ENCODE assay signal across 2 cellular contexts in the genomic region with DNA sequence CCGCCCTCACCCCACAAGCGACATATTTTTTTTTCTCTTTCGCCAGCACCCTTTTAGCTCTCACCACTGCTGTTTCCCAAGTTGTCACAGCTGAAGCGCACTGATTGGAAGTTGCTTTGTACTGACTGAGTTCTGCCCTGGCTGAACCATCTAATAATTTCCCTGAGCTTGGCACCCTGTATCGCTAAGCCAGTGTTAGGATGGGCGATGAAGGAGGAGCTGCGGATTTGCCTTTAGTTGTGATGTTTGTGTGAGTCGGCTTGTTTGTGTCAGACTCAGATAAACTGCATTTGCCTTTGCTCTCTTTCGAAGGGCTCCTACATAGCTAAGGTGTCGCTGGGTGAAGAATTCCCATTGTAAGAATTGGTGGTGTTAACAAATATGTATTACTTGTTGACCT.
TF ChIP-seq lines count a peak whose summit lies in the region.

No MANE protein-coding gene starts in this region.

TF ChIP-seq in GM23338, 12 proteins besides CTCF, POLR2A, EP300 and RAD21 (continued from another document):
- TF ChIP-seq, protein P1, sequence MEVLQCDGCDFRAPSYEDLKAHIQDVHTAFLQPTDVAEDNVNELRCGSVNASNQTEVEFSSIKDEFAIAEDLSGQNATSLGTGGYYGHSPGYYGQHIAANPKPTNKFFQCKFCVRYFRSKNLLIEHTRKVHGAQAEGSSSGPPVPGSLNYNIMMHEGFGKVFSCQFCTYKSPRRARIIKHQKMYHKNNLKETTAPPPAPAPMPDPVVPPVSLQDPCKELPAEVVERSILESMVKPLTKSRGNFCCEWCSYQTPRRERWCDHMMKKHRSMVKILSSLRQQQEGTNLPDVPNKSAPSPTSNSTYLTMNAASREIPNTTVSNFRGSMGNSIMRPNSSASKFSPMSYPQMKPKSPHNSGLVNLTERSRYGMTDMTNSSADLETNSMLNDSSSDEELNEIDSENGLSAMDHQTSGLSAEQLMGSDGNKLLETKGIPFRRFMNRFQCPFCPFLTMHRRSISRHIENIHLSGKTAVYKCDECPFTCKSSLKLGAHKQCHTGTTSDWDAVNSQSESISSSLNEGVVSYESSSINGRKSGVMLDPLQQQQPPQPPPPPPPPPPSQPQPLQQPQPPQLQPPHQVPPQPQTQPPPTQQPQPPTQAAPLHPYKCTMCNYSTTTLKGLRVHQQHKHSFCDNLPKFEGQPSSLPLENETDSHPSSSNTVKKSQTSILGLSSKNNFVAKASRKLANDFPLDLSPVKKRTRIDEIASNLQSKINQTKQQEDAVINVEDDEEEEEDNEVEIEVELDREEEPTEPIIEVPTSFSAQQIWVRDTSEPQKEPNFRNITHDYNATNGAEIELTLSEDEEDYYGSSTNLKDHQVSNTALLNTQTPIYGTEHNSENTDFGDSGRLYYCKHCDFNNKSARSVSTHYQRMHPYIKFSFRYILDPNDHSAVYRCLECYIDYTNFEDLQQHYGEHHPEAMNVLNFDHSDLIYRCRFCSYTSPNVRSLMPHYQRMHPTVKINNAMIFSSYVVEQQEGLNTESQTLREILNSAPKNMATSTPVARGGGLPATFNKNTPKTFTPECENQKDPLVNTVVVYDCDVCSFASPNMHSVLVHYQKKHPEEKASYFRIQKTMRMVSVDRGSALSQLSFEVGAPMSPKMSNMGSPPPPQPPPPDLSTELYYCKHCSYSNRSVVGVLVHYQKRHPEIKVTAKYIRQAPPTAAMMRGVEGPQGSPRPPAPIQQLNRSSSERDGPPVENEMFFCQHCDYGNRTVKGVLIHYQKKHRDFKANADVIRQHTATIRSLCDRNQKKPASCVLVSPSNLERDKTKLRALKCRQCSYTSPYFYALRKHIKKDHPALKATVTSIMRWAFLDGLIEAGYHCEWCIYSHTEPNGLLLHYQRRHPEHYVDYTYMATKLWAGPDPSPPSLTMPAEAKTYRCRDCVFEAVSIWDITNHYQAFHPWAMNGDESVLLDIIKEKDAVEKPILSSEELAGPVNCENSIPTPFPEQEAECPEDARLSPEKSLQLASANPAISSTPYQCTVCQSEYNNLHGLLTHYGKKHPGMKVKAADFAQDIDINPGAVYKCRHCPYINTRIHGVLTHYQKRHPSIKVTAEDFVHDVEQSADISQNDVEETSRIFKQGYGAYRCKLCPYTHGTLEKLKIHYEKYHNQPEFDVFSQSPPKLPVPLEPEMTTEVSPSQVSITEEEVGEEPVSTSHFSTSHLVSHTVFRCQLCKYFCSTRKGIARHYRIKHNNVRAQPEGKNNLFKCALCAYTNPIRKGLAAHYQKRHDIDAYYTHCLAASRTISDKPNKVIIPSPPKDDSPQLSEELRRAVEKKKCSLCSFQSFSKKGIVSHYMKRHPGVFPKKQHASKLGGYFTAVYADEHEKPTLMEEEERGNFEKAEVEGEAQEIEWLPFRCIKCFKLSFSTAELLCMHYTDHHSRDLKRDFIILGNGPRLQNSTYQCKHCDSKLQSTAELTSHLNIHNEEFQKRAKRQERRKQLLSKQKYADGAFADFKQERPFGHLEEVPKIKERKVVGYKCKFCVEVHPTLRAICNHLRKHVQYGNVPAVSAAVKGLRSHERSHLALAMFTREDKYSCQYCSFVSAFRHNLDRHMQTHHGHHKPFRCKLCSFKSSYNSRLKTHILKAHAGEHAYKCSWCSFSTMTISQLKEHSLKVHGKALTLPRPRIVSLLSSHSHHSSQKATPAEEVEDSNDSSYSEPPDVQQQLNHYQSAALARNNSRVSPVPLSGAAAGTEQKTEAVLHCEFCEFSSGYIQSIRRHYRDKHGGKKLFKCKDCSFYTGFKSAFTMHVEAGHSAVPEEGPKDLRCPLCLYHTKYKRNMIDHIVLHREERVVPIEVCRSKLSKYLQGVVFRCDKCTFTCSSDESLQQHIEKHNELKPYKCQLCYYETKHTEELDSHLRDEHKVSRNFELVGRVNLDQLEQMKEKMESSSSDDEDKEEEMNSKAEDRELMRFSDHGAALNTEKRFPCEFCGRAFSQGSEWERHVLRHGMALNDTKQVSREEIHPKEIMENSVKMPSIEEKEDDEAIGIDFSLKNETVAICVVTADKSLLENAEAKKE (CRISPR knock-in tag; IDR thresholded peaks at IDR 0.05) = no peak
- TF ChIP-seq ETS1 (IDR thresholded peaks at IDR 0.05) = no peak

TF ChIP-seq in HEK293T, 16 proteins besides CTCF, POLR2A, EP300 and RAD21 (continued from another document):
- no peak for TF ChIP-seq ZNF384 (IDR thresholded peaks at IDR 0.05)
TF ChIP-seq in HEK293T: peak in this region for 0.
